Comparison of ENCODE assay signal across 20 cellular contexts in genomic region chr4:73501664-73502265, GRCh38. TPM values are rescaled to one million over a fixed set of nuclear protein-coding genes. Genes with fewer than 3 reads are reported as not detected.
DNase-seq lines count a peak whose midpoint lies in the region; ATAC-seq and TF ChIP-seq lines count a peak whose summit lies in the region.
"Had no signal": no experiment of that assay in that cellular context is flagged by ENCODE, and none has a peak within 500 bp of the region (broad histone marks: within the 10 kb centered on the region; RNA-seq: fewer than 3 reads in every experiment).

No MANE protein-coding gene starts in this region.

- no peak for TF ChIP-seq POLR2A in IMR-90 (IDR thresholded peaks at IDR 0.05; ENCODE audit: low read depth, low read length)

- H2BK20ac ChIP-seq in IMR-90 (ENCODE audit: low read depth, low read length) (no peak overlapping the region), H9 (ENCODE audit: low read depth, low read length, poor library complexity, severe bottlenecking) (no peak overlapping the region)

- H3K79me2 ChIP-seq in fibroblast of lung (ENCODE audit: control insufficient read depth, insufficient read depth, low read length) (no peaks in the 10 kb centered on the region), H9 (ENCODE audit: insufficient read depth, low read length) (no peaks in the 10 kb centered on the region)

- no peak for TF ChIP-seq RAD21 in IMR-90 (IDR thresholded peaks at IDR 0.05; ENCODE audit: low read length)
- peak; percentile 5 to 12 for TF ChIP-seq RAD21 in liver (IDR thresholded peaks at IDR 0.05)

- H2BK120ac ChIP-seq in IMR-90 (ENCODE audit: low read depth, low read length) (no peak overlapping the region), H9 (ENCODE audit: low read depth, low read length, poor library complexity, severe bottlenecking) (no peak overlapping the region)

- H3K9ac ChIP-seq in IMR-90 (ENCODE audit: low read depth, low read length) (no peak overlapping the region), fibroblast of lung (ENCODE audit: insufficient read depth, low read length) (no peak overlapping the region), liver (ENCODE audit: low read depth in 1 of 2, low read length in 2 of 2) (no peak overlapping the region), H9 (ENCODE audit: extremely low read depth, insufficient read length, low read length) (no peak overlapping the region)

- in situ Hi-C loops in IMR-90 (cut with MboI; ENCODE audit: low sequenced_read_pairs), result no loop called here

- H3K4ac ChIP-seq in IMR-90 (ENCODE audit: low read depth, low read length) (no peak overlapping the region), H9 (ENCODE audit: low read depth, low read length) (no peak overlapping the region)

- H3K4me2 ChIP-seq in IMR-90 (ENCODE audit: low read depth, low read length) (no peak overlapping the region), fibroblast of lung (ENCODE audit: extremely low read depth, insufficient read depth, low read length) (no peak overlapping the region), H9 (ENCODE audit: insufficient read depth, insufficient read length, low read length) (no peak overlapping the region)

- H4K5ac ChIP-seq in IMR-90 (ENCODE audit: low read depth, low read length) (no peak overlapping the region), H9 (ENCODE audit: insufficient read length, low read depth, low read length) (no peak overlapping the region)

- H3K36me3 Mint-ChIP-seq in H9 (ENCODE audit: insufficient read depth in 1 of 3, low read depth in 3 of 3), result no peaks in the 10 kb centered on the region
- H3K36me3 Mint-ChIP-seq: T-cell had no signal

- H3K23ac ChIP-seq in IMR-90 (ENCODE audit: low read depth, low read length), result no peak overlapping the region
- H3K23ac ChIP-seq in H9 (ENCODE audit: insufficient read length, low read depth, low read length), result no peak overlapping the region

- H3K23me2 ChIP-seq in H9 (ENCODE audit: insufficient read length, low read depth, low read length, poor library complexity, severe bottlenecking), result no peaks in the 10 kb centered on the region

- no peak overlapping the region for H3K56ac ChIP-seq in IMR-90 (ENCODE audit: extremely low read depth, insufficient read depth, low read length)
- no peak overlapping the region for H3K56ac ChIP-seq in H9 (ENCODE audit: insufficient read length, low read depth, low read length)

- H3K9me3 Mint-ChIP-seq in H9, result no peaks in the 10 kb centered on the region
- H3K9me3 Mint-ChIP-seq: T-cell had no signal

- H3K27ac ChIP-seq in IMR-90 (ENCODE audit: insufficient read depth, low read length) (no peak overlapping the region), fibroblast of lung (ENCODE audit: insufficient read depth, low read length) (no peak overlapping the region), liver (ENCODE audit: low read depth in 1 of 2, low read length in 2 of 2) (peak overlapping the region in 1 of 2 donors; percentile 51), upper lobe of right lung (no peak overlapping the region), H9 (ENCODE audit: insufficient read length, low read depth, low read length) (no peak overlapping the region)
- H3K27ac ChIP-seq: A549, SJCRH30 had no signal

- intact Hi-C loops in IMR-90 (cut with micrococcal nuclease), result no loop called here
- intact Hi-C loops in upper lobe of right lung (cut with DNase I), result no loop called here

- H4K8ac ChIP-seq in IMR-90 (ENCODE audit: low read depth in 2 of 2, low read length in 2 of 2) (no peak overlapping the region), H9 (replicated peaks; ENCODE audit: insufficient read length, low read depth, low read length) (no peak overlapping the region)

- H2BK5ac ChIP-seq in IMR-90 (ENCODE audit: low read depth, low read length, poor library complexity, severe bottlenecking) (no peak overlapping the region), H9 (ENCODE audit: insufficient read length, low read length) (no peak overlapping the region)

- no CpG with 5 or more reads among the region's 5 CpGs for WGBS in IMR-90 (ENCODE audit: extremely low coverage in 2 of 2, insufficient read length in 1 of 2), 2 experiments
- 59% methylated on average over 5 of the region's 5 CpGs for WGBS in liver
- WGBS in H9 (ENCODE audit: extremely low coverage, insufficient read length, low lambda C conversion rate), result no CpG with 5 or more reads among the region's 5 CpGs

- no peaks in the 10 kb centered on the region; the same call in 1 of the 2 replicates for H3K27me3 Mint-ChIP-seq in H9 (ENCODE audit: low read depth)
- H3K27me3 Mint-ChIP-seq: T-cell had no signal

- no peak for TF ChIP-seq CTCF in IMR-90 (conservative IDR thresholded peaks at IDR 0.05; ENCODE audit: low read depth, low read length)
- no peak for TF ChIP-seq CTCF in fibroblast of lung (conservative IDR thresholded peaks at IDR 0.05 in 1 of 2, IDR thresholded peaks at IDR 0.05 in 1 of 2; ENCODE audit: low read depth in 1 of 2, low read length in 2 of 2)
- no peak for TF ChIP-seq CTCF in liver (IDR thresholded peaks at IDR 0.05; ENCODE audit: low read depth, low read length, missing input control)
- no peak for TF ChIP-seq CTCF in upper lobe of right lung (IDR thresholded peaks at IDR 0.05)
- TF ChIP-seq CTCF in H9 (conservative IDR thresholded peaks at IDR 0.05), result no peak

- H2BK15ac ChIP-seq in IMR-90 (ENCODE audit: low read depth, low read length), result no peak overlapping the region
- no peak overlapping the region for H2BK15ac ChIP-seq in H9 (ENCODE audit: low read depth, low read length)

- peak; percentile 44; the same call in 1 of the 2 replicates for ATAC-seq in IMR-90 (ENCODE audit: low read depth)
- ATAC-seq in upper lobe of right lung, result peak; percentile 43
- ATAC-seq: A549, GM12878, T-cell had no signal

- H2AFZ ChIP-seq in IMR-90 (replicated peaks; ENCODE audit: low read length, poor library complexity), result no peak overlapping the region
- H2AFZ ChIP-seq in fibroblast of lung (ENCODE audit: low read length), result peak overlapping the region; percentile 6
- no peak overlapping the region for H2AFZ ChIP-seq in H9 (ENCODE audit: low read length)

- CTCF ChIA-PET in IMR-90 (lab: Yijun Ruan, JAX), result no interaction called here

- H3K18ac ChIP-seq in IMR-90 (ENCODE audit: low read depth, low read length), result no peak overlapping the region
- no peak overlapping the region for H3K18ac ChIP-seq in H9 (ENCODE audit: insufficient read length, low read depth, low read length)

- no peaks in the 10 kb centered on the region for H3K9me1 ChIP-seq in IMR-90 (ENCODE audit: insufficient read depth, low read length)

- H2AK5ac ChIP-seq in IMR-90 (ENCODE audit: low read depth, low read length) (no peak overlapping the region), H9 (ENCODE audit: insufficient read length, low read length) (no peak overlapping the region)

- BruUV-seq in IMR-90 (replicated peaks; lab: Mats Ljungman, UMichigan), result no TSS peak

- DNase-seq in IMR-90, result no peak
- DNase-seq in fibroblast of lung (ENCODE audit: low read depth in 2 of 2), result peak in 1 of 2 donors; percentile 19
- DNase-seq in upper lobe of right lung, result no peak
- DNase-seq in DMS114 treated with DMSO at 0.1 percent for 48 hours (lab: John Stamatoyannopoulos, UW; ENCODE audit: unreplicated experiment), result no peak
- no peak for DNase-seq in H9
- no peak for DNase-seq in NOMO-1 treated with dmso at 0.1 percent for 144 hours (lab: John Stamatoyannopoulos, UW; ENCODE audit: unreplicated experiment)
- DNase-seq: BE2C, DMS79 treated with DMSO at 0.1 percent for 48 hours, HCEC 1CT, Kasumi-1, MG63, NCI-H1694 treated with DMSO at 0.1 percent for 48 hours, NCI-H774, OCI-M1, SJCRH30, T-cell had no signal

- H3K79me1 ChIP-seq in IMR-90 (ENCODE audit: low read depth in 1 of 2, low read length in 2 of 2) (no peaks in the 10 kb centered on the region), H9 (ENCODE audit: insufficient read depth, low read depth, low read length, poor library complexity, severe bottlenecking) (no peaks in the 10 kb centered on the region)

- H3K14ac ChIP-seq in IMR-90 (replicated peaks; ENCODE audit: low read depth, low read length), result no peak overlapping the region
- H3K14ac ChIP-seq in H9 (ENCODE audit: insufficient read depth, low read length), result no peak overlapping the region

- no peak overlapping the region for H2BK12ac ChIP-seq in H9 (ENCODE audit: insufficient read length, low read depth, low read length)

- H3K36me3 ChIP-seq in IMR-90 (ENCODE audit: control insufficient read depth, insufficient read depth, low read length) (no peaks in the 10 kb centered on the region), fibroblast of lung (ENCODE audit: control insufficient read depth, insufficient read depth, low read length) (no peaks in the 10 kb centered on the region), liver (ENCODE audit: control insufficient read depth in 4 of 4, insufficient read depth in 3 of 4, low read depth in 1 of 4, low read length in 3 of 4) (peaks cover 5 to 48% (median 22%) of the 10 kb centered on the region in 4 donors), upper lobe of right lung (no peaks in the 10 kb centered on the region)
- H3K36me3 ChIP-seq: BE2C, MG63, SJCRH30 had no signal

- H3K9me3 ChIP-seq in IMR-90 (ENCODE audit: control insufficient read depth, insufficient read depth, low read length) (no peaks in the 10 kb centered on the region), fibroblast of lung (ENCODE audit: control insufficient read depth, insufficient read depth, low read depth, low read length) (no peaks in the 10 kb centered on the region), liver (ENCODE audit: control insufficient read depth in 4 of 4, low read length in 3 of 4) (no peaks in the 10 kb centered on the region), upper lobe of right lung (no peaks in the 10 kb centered on the region), H9 (ENCODE audit: control insufficient read depth, low read depth, low read length) (no peaks in the 10 kb centered on the region)
- H3K9me3 ChIP-seq: A549, BE2C, MG63, SJCRH30 had no signal

- dilution Hi-C loops in IMR-90 (cut with HindIII; ENCODE audit: low sequenced_read_pairs, unreplicated experiment), result no loop called here

- no peak overlapping the region for H3K4me3 Mint-ChIP-seq in H9
- H3K4me3 Mint-ChIP-seq: T-cell had no signal

- H3K4me1 Mint-ChIP-seq in H9, result no peaks in the 10 kb centered on the region

- no peaks in the 10 kb centered on the region for H4K20me1 ChIP-seq in IMR-90 (ENCODE audit: insufficient read depth, low read length)
- no peaks in the 10 kb centered on the region for H4K20me1 ChIP-seq in fibroblast of lung (ENCODE audit: control insufficient read depth, extremely low read depth, insufficient read depth, low read length)
- no peaks in the 10 kb centered on the region for H4K20me1 ChIP-seq in H9 (ENCODE audit: control insufficient read depth, insufficient read depth, insufficient read length)

- no peak overlapping the region for H4K91ac ChIP-seq in IMR-90 (ENCODE audit: insufficient read depth, low read depth, low read length)
- no peak overlapping the region for H4K91ac ChIP-seq in H9 (ENCODE audit: insufficient read length, low read depth, low read length)

- H2AK9ac ChIP-seq in IMR-90 (replicated peaks; ENCODE audit: low read depth, low read length, poor library complexity), result no peak overlapping the region

- no peak overlapping the region for H3K4me3 ChIP-seq in IMR-90 (ENCODE audit: insufficient read depth, low read depth, low read length)
- H3K4me3 ChIP-seq in fibroblast of lung (replicated peaks in 1 of 4; ENCODE audit: control extremely low read depth in 1 of 4, insufficient read depth in 1 of 4, low read depth in 3 of 4, low read length in 4 of 4), result no peak overlapping the region
- H3K4me3 ChIP-seq in liver (ENCODE audit: low read depth in 1 of 3, low read length in 3 of 3), result no peak overlapping the region
- no peak overlapping the region for H3K4me3 ChIP-seq in upper lobe of right lung
- H3K4me3 ChIP-seq: A549, GM12878, MG63, SJCRH30 had no signal

- H3K4me1 ChIP-seq in IMR-90 (ENCODE audit: control insufficient read depth, insufficient read depth, low read length) (no peaks in the 10 kb centered on the region), fibroblast of lung (ENCODE audit: control insufficient read depth, extremely low read depth, insufficient read depth, low read length) (no peaks in the 10 kb centered on the region), liver (ENCODE audit: control insufficient read depth in 4 of 4, insufficient read depth in 4 of 4, low read length in 3 of 4) (peaks cover 5 to 66% (median 35%) of the 10 kb centered on the region in 4 donors), upper lobe of right lung (peaks cover 8% of the 10 kb centered on the region), H9 (ENCODE audit: insufficient read depth, low read length) (no peaks in the 10 kb centered on the region)
- H3K4me1 ChIP-seq: BE2C, SJCRH30 had no signal

- no peak overlapping the region for H3K27ac Mint-ChIP-seq in H9
- H3K27ac Mint-ChIP-seq: T-cell had no signal

- H3K27me3 ChIP-seq in IMR-90 (ENCODE audit: control insufficient read depth, insufficient read depth, low read length) (no peaks in the 10 kb centered on the region; the same call in 1 of the 2 replicates), fibroblast of lung (ENCODE audit: control insufficient read depth, insufficient read depth, low read length) (no peaks in the 10 kb centered on the region), liver (ENCODE audit: control insufficient read depth in 4 of 4, insufficient read depth in 4 of 4, low read length in 3 of 4) (no peaks in the 10 kb centered on the region), upper lobe of right lung (no peaks in the 10 kb centered on the region), H9 (ENCODE audit: insufficient read depth, low read length) (no peaks in the 10 kb centered on the region)
- H3K27me3 ChIP-seq: BE2C, MG63, SJCRH30 had no signal

- H3T11ph ChIP-seq in H9 (ENCODE audit: low read length), result no peak overlapping the region

- POLR2A ChIA-PET in IMR-90 (lab: Charles Lee; ENCODE audit: unreplicated experiment), result no interaction called here

RNA-seq across cellular contexts. Expression of gene AFM, which starts 20.2 kb away (rescaled TPM):
- total RNA-seq in IMR-90 (2012; rRNA removed), result not detected in 2 replicates
- not detected in 2 replicates for polyA plus RNA-seq in IMR-90 (2012; rRNA removed)
- polyA plus RNA-seq in IMR-90 (2012; cell fraction: cytosol; rRNA removed), result not detected in 2 replicates
- not detected in 2 replicates for polyA plus RNA-seq in IMR-90 (2012; cell fraction: nucleus; rRNA removed; ENCODE audit: low replicate concordance)
- total RNA-seq in fibroblast of lung, result not detected in 2 replicates
- not detected in 2 replicates for polyA plus RNA-seq in fibroblast of lung
- polyA plus RNA-seq in fibroblast of lung (2012), result not detected in 2 replicates
- polyA minus RNA-seq in fibroblast of lung (ENCODE audit: low replicate concordance), result not detected in 2 replicates
- total RNA-seq in liver, result 100 to 1,000 TPM in 1 of 2 donors, 10 to 100 TPM in 1; 40.1 to 274 TPM
- polyA plus RNA-seq in liver, result 100 to 1,000 TPM in 1 of 2 donors, 10 to 100 TPM in 1; 96.3 to 232 TPM
- not detected for total RNA-seq in upper lobe of right lung
- not detected in 2 replicates for total RNA-seq in H9 (2021)
- total RNA-seq: GM12878, NCI-H460, SJCRH30 had no signal
- polyA plus RNA-seq: A549, GM12878 had no signal

Comparison
In these comparisons a context has a peak if more than half of its experiments do, and no peak if none do; other contexts are left out.
1. RNA of gene AFM, which starts 20.2 kb away (total RNA-seq): 40.1 to 274 TPM in liver; not detected in H9, not detected in IMR-90, not detected in fibroblast of lung and not detected in upper lobe of right lung (single experiment); every median in the first group is over 10 times any median in the second.